ENCODE assay signal across 8 cellular contexts in the genomic region with DNA sequence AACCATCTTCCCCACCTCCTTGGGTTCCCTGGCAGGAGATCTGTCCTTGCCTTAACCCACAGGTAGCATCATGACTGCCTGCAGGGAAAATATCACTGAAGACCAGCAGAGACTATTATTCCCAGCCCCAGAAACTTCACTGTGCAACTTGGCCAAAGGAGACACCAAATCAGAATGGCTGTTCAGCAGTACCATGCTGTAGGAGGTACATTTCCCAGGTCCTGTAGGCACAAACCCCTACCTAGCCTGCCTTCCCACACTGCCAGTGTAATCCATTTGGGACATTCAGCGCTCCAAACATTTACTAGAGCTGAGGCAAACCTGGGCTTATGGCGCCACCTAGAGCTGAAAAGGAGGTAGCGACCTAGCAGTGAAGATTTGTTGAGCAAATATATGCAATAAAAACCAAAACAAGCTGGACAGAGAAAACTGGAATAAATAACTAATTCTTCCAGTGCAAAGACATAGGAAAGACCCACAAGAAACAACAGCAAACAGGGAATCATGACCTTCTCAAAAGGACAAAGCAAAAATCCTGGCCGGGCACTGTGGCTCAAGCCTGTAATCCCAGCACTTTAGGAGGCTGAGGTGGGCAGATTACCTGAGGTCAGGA.
DNase-seq lines count a peak whose midpoint lies in the region; ATAC-seq and TF ChIP-seq lines count a peak whose summit lies in the region.

No MANE protein-coding gene starts in this region.

- peaks cover 0 to 3% (median 0%) of the 10 kb centered on the region in 3 donors for H3K9me3 Mint-ChIP-seq in T-cell

- H3K36me3 ChIP-seq in brain microvascular endothelial cell (replicated peaks) (peaks cover 4% of the 10 kb centered on the region), kidney epithelial cell (ENCODE audit: control insufficient read depth, insufficient read depth, low read length) (no peaks in the 10 kb centered on the region)

- no peak overlapping the region for H3K27ac ChIP-seq in brain microvascular endothelial cell

- DNase-seq in AG09319 (ENCODE audit: extremely low read depth, low read depth) (peak; percentile 29), HT-29 (ENCODE audit: low spot score) (peak; percentile 56), T-cell (peak in 31 of 34 experiments; percentile 7 to 45 (median 28)), brain microvascular endothelial cell (peak; percentile 48), kidney epithelial cell (ENCODE audit: low read depth) (no peak)
- DNase-seq in stimulated activated CD8-positive, alpha-beta memory T cell treated with anti-CD3 and anti-CD28 coated beads, Interleukin-4, amount 100 ng/mL, for 48 hours: peak; percentile 44

- peak overlapping the region in 1 of 2 donors; percentile 55 for H3K27ac Mint-ChIP-seq in T-cell

- H3K27me3 ChIP-seq in brain microvascular endothelial cell (replicated peaks) (no peaks in the 10 kb centered on the region), kidney epithelial cell (ENCODE audit: control insufficient read depth, insufficient read depth, low read length) (no peaks in the 10 kb centered on the region)

- H3K4me1 Mint-ChIP-seq in T-cell: peaks cover 0 to 2% (median 0%) of the 10 kb centered on the region in 3 donors

- ATAC-seq in GM18519 (IDR thresholded peaks at IDR 0.05; ENCODE audit: low FRiP score, unreplicated experiment) (peak; percentile 70), T-cell (replicated peaks in 1 of 4) (peak; percentile 31 to 66 (median 52)), GM18873 (IDR thresholded peaks at IDR 0.05; ENCODE audit: low FRiP score, unreplicated experiment) (no peak)

- CTCF ChIA-PET in T-cell (lab: Charles Lee): interaction anchor here (0.5 to 2.2 kb wide), 23 partner anchors 9 to 1630 kb away, joined by 3 to 27 read pairs (median 3); partner anchors contain the start of genes NMBR (in 2 of the 2) and VTA1 (in 1 of the 2)

- H3K4me3 ChIP-seq in brain microvascular endothelial cell (ENCODE audit: low read depth, low read length) (no peak overlapping the region), kidney epithelial cell (ENCODE audit: low read depth, low read length) (no peak overlapping the region)

- no peaks in the 10 kb centered on the region for H3K27me3 Mint-ChIP-seq in T-cell

- H3K36me3 Mint-ChIP-seq in T-cell: peaks cover 66% of the 10 kb centered on the region

- in situ Hi-C loops in brain microvascular endothelial cell (cut with HindIII; ENCODE audit: low pct_ligation_motif_present, low sequenced_read_pairs): no loop called here

- no peak overlapping the region for H3K4me3 Mint-ChIP-seq in T-cell

- POLR2A ChIA-PET in T-cell (lab: Charles Lee): no interaction called here

- TF ChIP-seq CTCF in AG09319 (IDR thresholded peaks at IDR 0.05; ENCODE audit: low read depth, low read length): peak; percentile 83
- TF ChIP-seq CTCF in brain microvascular endothelial cell (IDR thresholded peaks at IDR 0.05; ENCODE audit: low read depth, low read length, missing control alignments): peak; percentile 88
- peak; percentile 64 for TF ChIP-seq CTCF in kidney epithelial cell (IDR thresholded peaks at IDR 0.05; ENCODE audit: insufficient read depth, low read length, poor library complexity, severe bottlenecking)
